10 cellular contexts compared by ENCODE assay signal in genomic region chr5:140967226-140967893, GRCh38. TPM values are rescaled to one million over a fixed set of nuclear protein-coding genes. Genes with fewer than 3 reads are reported as not detected.
A peak's percentile ranks its signal among the peaks of the same experiment; 100 is the strongest.
DNase-seq lines count a peak whose midpoint lies in the region; ATAC-seq, FAIRE-seq and TF ChIP-seq lines count a peak whose summit lies in the region.
"Had no signal": no experiment of that assay in that cellular context is flagged by ENCODE, and none has a peak within 500 bp of the region (broad histone marks: within the 10 kb centered on the region; RNA-seq: fewer than 3 reads in every experiment).

No MANE protein-coding gene starts in this region.

- no peak for TF ChIP-seq CTCF in endothelial cell of umbilical vein (IDR thresholded peaks at IDR 0.05; ENCODE audit: extremely low read depth in 1 of 2, insufficient read depth in 1 of 2, low read depth in 1 of 2, low read length in 2 of 2)
- TF ChIP-seq CTCF in thoracic aorta (IDR thresholded peaks at IDR 0.05): no peak

- peaks cover 4% of the 10 kb centered on the region for H3K4me1 ChIP-seq in endothelial cell of umbilical vein (ENCODE audit: control insufficient read depth, extremely low read depth, insufficient read depth, low read length)
- H3K4me1 ChIP-seq in muscle layer of colon (ENCODE audit: insufficient read depth, low read length): peaks cover 3% of the 10 kb centered on the region
- H3K4me1 ChIP-seq in thoracic aorta (ENCODE audit: control insufficient read depth in 1 of 2, low read depth in 2 of 2): peaks cover 0 to 9% of the 10 kb centered on the region in 2 donors

- H3K4me3 ChIP-seq in SK-N-MC (peak overlapping the region; percentile 79; the same call in 1 of the 2 replicates), endothelial cell of umbilical vein (replicated peaks in 1 of 3; ENCODE audit: insufficient read depth in 1 of 3, low read depth in 1 of 3, low read length in 3 of 3) (peak overlapping the region in 1 of 3 experiments; percentile 54), muscle layer of colon (ENCODE audit: low read depth in 1 of 2, low read length in 2 of 2) (peak overlapping the region; percentile 49 to 52), thoracic aorta (peak overlapping the region; percentile 74)

- H3K9me3 ChIP-seq in SK-N-MC (ENCODE audit: low read depth, low read length) (no peaks in the 10 kb centered on the region), endothelial cell of umbilical vein (replicated peaks; ENCODE audit: control insufficient read depth, insufficient read depth, low read length) (no peaks in the 10 kb centered on the region), muscle layer of colon (ENCODE audit: low read length) (no peaks in the 10 kb centered on the region), thoracic aorta (no peaks in the 10 kb centered on the region)

- no peaks in the 10 kb centered on the region for H3K36me3 ChIP-seq in SK-N-MC (ENCODE audit: insufficient read depth, low read length)
- H3K36me3 ChIP-seq in endothelial cell of umbilical vein (ENCODE audit: control insufficient read depth in 2 of 2, extremely low read depth in 1 of 2, insufficient read depth in 2 of 2, low read length in 2 of 2): no peaks in the 10 kb centered on the region
- no peaks in the 10 kb centered on the region for H3K36me3 ChIP-seq in muscle layer of colon (ENCODE audit: insufficient read depth, low read length)
- no peaks in the 10 kb centered on the region for H3K36me3 ChIP-seq in thoracic aorta

- H3K9ac ChIP-seq in SK-N-MC (ENCODE audit: insufficient read length) (no peak overlapping the region), endothelial cell of umbilical vein (replicated peaks; ENCODE audit: extremely low read depth, insufficient read depth, low read length) (no peak overlapping the region), muscle layer of colon (ENCODE audit: low read length) (no peak overlapping the region)

- intact Hi-C loops in endothelial cell of umbilical vein (cut with micrococcal nuclease): loop anchor here (5.0 kb wide), 1 partner anchor 75 kb away; no protein-coding TSS in a partner anchor

- no peaks in the 10 kb centered on the region for H4K20me1 ChIP-seq in endothelial cell of umbilical vein (replicated peaks; ENCODE audit: control insufficient read depth, extremely low read depth, insufficient read depth, low read length)

- H3K27me3 ChIP-seq in endothelial cell of umbilical vein (ENCODE audit: control insufficient read depth in 2 of 2, insufficient read depth in 2 of 2, low read length in 2 of 2) (peaks cover 10 to 19% of the 10 kb centered on the region in 2 experiments), muscle layer of colon (ENCODE audit: control insufficient read depth in 1 of 2, insufficient read depth in 2 of 2, low read length in 2 of 2) (no peaks in the 10 kb centered on the region), thoracic aorta (replicated peaks; ENCODE audit: insufficient read depth) (no peaks in the 10 kb centered on the region)

- TF ChIP-seq POLR2A in endothelial cell of umbilical vein (IDR thresholded peaks at IDR 0.05; ENCODE audit: low read depth, low read length): no peak

- dilution Hi-C loops in endothelial cell of umbilical vein (cut with MboI; ENCODE audit: extremely low pct_ligation_motif_present, low sequenced_read_pairs): no loop called here

- DNase-seq in SK-N-MC (ENCODE audit: low read depth, low spot score) (no peak), endothelial cell of umbilical vein (ENCODE audit: low read depth, low spot score) (peak; percentile 3), thoracic aorta (ENCODE audit: low spot score) (no peak), iPS-NIHi7 (ENCODE audit: extremely low spot score) (no peak)
- DNase-seq: activated CD4-positive, alpha-beta T cell treated with anti-CD3 and anti-CD28 coated beads, Interleukin-2, amount 50 U/mL, for 1 hour; activated naive CD4-positive, alpha-beta T cell treated with anti-CD3 and anti-CD28 coated beads, Interleukin-2, amount 10 ng/mL, durations not matched to agents 7 days and 5 days; effector CD4-positive, alpha-beta T cell had no signal

- H3K4me2 ChIP-seq in endothelial cell of umbilical vein (ENCODE audit: insufficient read depth, low read length): peak overlapping the region; percentile 64

- no peaks in the 10 kb centered on the region for H3K9me1 ChIP-seq in endothelial cell of umbilical vein (replicated peaks; ENCODE audit: control insufficient read depth, extremely low read depth, insufficient read depth, low read length)

- FAIRE-seq in endothelial cell of umbilical vein (lab: Jason Lieb, UNC): no peak

- no TSS peak for BruUV-seq in endothelial cell of umbilical vein (replicated peaks; lab: Mats Ljungman, UMichigan)

- CTCF ChIA-PET in endothelial cell of umbilical vein (lab: Charles Lee): interaction anchor here (1.2 to 1.3 kb wide), 2 partner anchors 9 to 72 kb away, joined by 4 to 5 read pairs; no protein-coding TSS in a partner anchor

- POLR2A ChIA-PET in endothelial cell of umbilical vein (lab: Charles Lee): no interaction called here

- no peak overlapping the region for H3K27ac ChIP-seq in SK-N-MC
- no peak overlapping the region for H3K27ac ChIP-seq in endothelial cell of umbilical vein (ENCODE audit: insufficient read depth, low read depth, low read length)
- H3K27ac ChIP-seq in muscle layer of colon (ENCODE audit: low read depth, low read length): no peak overlapping the region
- no peak overlapping the region for H3K27ac ChIP-seq in thoracic aorta

- no peaks in the 10 kb centered on the region for H3K79me2 ChIP-seq in endothelial cell of umbilical vein (ENCODE audit: control insufficient read depth, insufficient read depth, low read length)

- ATAC-seq in thoracic aorta (ENCODE audit: insufficient number of reproducible peaks, low FRiP score, low read depth) (no peak), GM21786 (IDR thresholded peaks at IDR 0.05; ENCODE audit: unreplicated experiment) (no peak), GM18868 (IDR thresholded peaks at IDR 0.05; ENCODE audit: unreplicated experiment) (no peak)

- peak overlapping the region; percentile 88 for H2AFZ ChIP-seq in endothelial cell of umbilical vein (ENCODE audit: low read depth, low read length)

TF ChIP-seq in endothelial cell of umbilical vein, 7 proteins besides CTCF, POLR2A, EP300 and RAD21:
- TF ChIP-seq EZH2 (IDR thresholded peaks at IDR 0.05; ENCODE audit: borderline replicate concordance, low read depth, low read length, severe bottlenecking) (no peak), JUN (IDR thresholded peaks at IDR 0.05; ENCODE audit: borderline replicate concordance, insufficient read depth, insufficient read length, low read depth) (no peak), MYC (IDR thresholded peaks at IDR 0.05; ENCODE audit: low read depth, low read length) (no peak), GATA2 (IDR thresholded peaks at IDR 0.05; ENCODE audit: insufficient read depth, insufficient read length, low read depth, low read length) (no peak), MAX (IDR thresholded peaks at IDR 0.05; ENCODE audit: insufficient read depth, insufficient read length) (no peak), FOS (IDR thresholded peaks at IDR 0.05; ENCODE audit: borderline replicate concordance, insufficient read depth, low read length) (no peak)

RNA-seq across cellular contexts. Expression of gene PCDHAC2, which starts 1.1 kb away (rescaled TPM):
- total RNA-seq in endothelial cell of umbilical vein: 0.90 and 1.00 TPM in 2 replicates
- 0.97 and 1.2 TPM in 2 replicates for polyA plus RNA-seq in endothelial cell of umbilical vein
- polyA plus RNA-seq in endothelial cell of umbilical vein (2011; cell fraction: cytosol; rRNA removed): 0.66 and 0.77 TPM in 2 replicates
- polyA plus RNA-seq in endothelial cell of umbilical vein (2011; cell fraction: nucleus; rRNA removed): 0.42 and 0.58 TPM in 2 replicates
- 0.24 and 0.60 TPM in 2 replicates for polyA plus RNA-seq in endothelial cell of umbilical vein (2012)
- 3.7 and 4.9 TPM in 2 replicates for polyA minus RNA-seq in endothelial cell of umbilical vein
- polyA minus RNA-seq in endothelial cell of umbilical vein (2011; cell fraction: cytosol; rRNA and poly(A)+ RNA removed): not detected
- polyA minus RNA-seq in endothelial cell of umbilical vein (2011; cell fraction: nucleus; rRNA and poly(A)+ RNA removed): 1.4 and 1.9 TPM in 2 replicates
- under 1 TPM in 1 of 2 donors, not detected in 1; 0.71 TPM for total RNA-seq in thoracic aorta

RNA-seq across cellular contexts. Expression of gene PCDHAC1, which starts 41.3 kb away (rescaled TPM):
- total RNA-seq in endothelial cell of umbilical vein (not detected in 2 replicates), thoracic aorta (1 to 10 TPM in 1 of 2 donors, under 1 TPM in 1; 0.71 to 1.2 TPM)
- not detected in 2 replicates for polyA plus RNA-seq in endothelial cell of umbilical vein
- polyA plus RNA-seq in endothelial cell of umbilical vein (2011; cell fraction: cytosol; rRNA removed): 0.01 TPM in 1 of 2 replicates, not detected in the other
- polyA plus RNA-seq in endothelial cell of umbilical vein (2011; cell fraction: nucleus; rRNA removed): 0.03 and 0.08 TPM in 2 replicates
- polyA plus RNA-seq in endothelial cell of umbilical vein (2012): not detected in 2 replicates
- 0.08 and 0.17 TPM in 2 replicates for polyA minus RNA-seq in endothelial cell of umbilical vein
- polyA minus RNA-seq in endothelial cell of umbilical vein (2011; cell fraction: cytosol; rRNA and poly(A)+ RNA removed): not detected
- polyA minus RNA-seq in endothelial cell of umbilical vein (2011; cell fraction: nucleus; rRNA and poly(A)+ RNA removed): 0.19 TPM in 1 of 2 replicates, not detected in the other
